ENCODE assay signal across 8 cellular contexts in genomic region chr19:11551603-11552235, GRCh38. TPM values are rescaled to one million over a fixed set of nuclear protein-coding genes. Genes with fewer than 3 reads are reported as not detected.
A peak's percentile ranks its signal among the peaks of the same experiment; 100 is the strongest.
DNase-seq lines count a peak whose midpoint lies in the region; ATAC-seq and TF ChIP-seq lines count a peak whose summit lies in the region.

No MANE protein-coding gene starts in this region.

- H3K27me3 Mint-ChIP-seq in activated T-helper 17 cell treated with anti-CD3 and anti-CD28 coated beads, Interleukin-2, amount 50 U/mL, for 72 hours = no peaks in the 10 kb centered on the region

- TF ChIP-seq CTCF in NB4 (IDR thresholded peaks at IDR 0.05; ENCODE audit: low read depth, low read length) (peak; percentile 29), fibroblast of pulmonary artery (IDR thresholded peaks at IDR 0.05; ENCODE audit: low read length, missing control alignments) (peak; percentile 31), retinal pigment epithelial cell (conservative IDR thresholded peaks at IDR 0.05; ENCODE audit: low read depth, low read length) (peak; percentile 52)

- no peaks in the 10 kb centered on the region for H3K9me3 Mint-ChIP-seq in activated T-helper 17 cell treated with anti-CD3 and anti-CD28 coated beads, Interleukin-2, amount 50 U/mL, for 72 hours

- peak; percentile 41 for DNase-seq in GM03348 (ENCODE audit: low spot score)
- peak; percentile 38 for DNase-seq in NB4 (ENCODE audit: low read depth)
- no peak for DNase-seq in fibroblast of pulmonary artery (ENCODE audit: low read depth)
- DNase-seq in retinal pigment epithelial cell (ENCODE audit: low read depth) = no peak
- DNase-seq in effector CD4-positive, alpha-beta T cell = no peak
- DNase-seq in middle frontal gyrus (ENCODE audit: extremely low spot score, low spot score) = no peak

- ATAC-seq in HG02623 (IDR thresholded peaks at IDR 0.05; ENCODE audit: unreplicated experiment) = no peak
- no peak for ATAC-seq in activated T-helper 17 cell treated with anti-CD3 and anti-CD28 coated beads, Interleukin-2, amount 50 U/mL, for 72 hours (replicated peaks)

- H3K27ac Mint-ChIP-seq in activated T-helper 17 cell treated with anti-CD3 and anti-CD28 coated beads, Interleukin-2, amount 50 U/mL, for 72 hours = no peak overlapping the region

- H3K4me3 ChIP-seq in NB4 (ENCODE audit: low read depth, low read length) = no peak overlapping the region
- H3K4me3 ChIP-seq in fibroblast of pulmonary artery (replicated peaks; ENCODE audit: low read depth, low read length) = no peak overlapping the region
- no peak overlapping the region for H3K4me3 ChIP-seq in retinal pigment epithelial cell (ENCODE audit: low read length)

- H3K4me1 Mint-ChIP-seq in activated T-helper 17 cell treated with anti-CD3 and anti-CD28 coated beads, Interleukin-2, amount 50 U/mL, for 72 hours = peaks cover 16% of the 10 kb centered on the region

- TF ChIP-seq POLR2A in NB4 (IDR thresholded peaks at IDR 0.05; ENCODE audit: extremely low read depth, insufficient read length) = no peak

- H3K36me3 Mint-ChIP-seq in activated T-helper 17 cell treated with anti-CD3 and anti-CD28 coated beads, Interleukin-2, amount 50 U/mL, for 72 hours (ENCODE audit: low read depth) = peaks cover 39% of the 10 kb centered on the region

- no peak overlapping the region for H3K4me3 Mint-ChIP-seq in activated T-helper 17 cell treated with anti-CD3 and anti-CD28 coated beads, Interleukin-2, amount 50 U/mL, for 72 hours

RNA-seq across cellular contexts. Expression of gene ELOF1, which starts 7.3 kb away (rescaled TPM):
- total RNA-seq in activated T-helper 17 cell treated with anti-CD3 and anti-CD28 coated beads, Interleukin-2, amount 50 U/mL, for 72 hours = 10 to 100 TPM; 48.0 to 66.5 TPM

RNA-seq across cellular contexts. Expression of gene CNN1, which starts 13.1 kb away (rescaled TPM):
- not detected for total RNA-seq in activated T-helper 17 cell treated with anti-CD3 and anti-CD28 coated beads, Interleukin-2, amount 50 U/mL, for 72 hours

RNA-seq across cellular contexts. Expression of gene ECSIT, which starts 22.8 kb away (rescaled TPM):
- total RNA-seq in activated T-helper 17 cell treated with anti-CD3 and anti-CD28 coated beads, Interleukin-2, amount 50 U/mL, for 72 hours = 10 to 100 TPM; 44.2 to 53.3 TPM

RNA-seq across cellular contexts. Expression of gene ACP5, which starts 25.7 kb away (rescaled TPM):
- 10 to 100 TPM; 19.9 to 26.3 TPM for total RNA-seq in activated T-helper 17 cell treated with anti-CD3 and anti-CD28 coated beads, Interleukin-2, amount 50 U/mL, for 72 hours

RNA-seq across cellular contexts. Expression of gene ZNF627, which starts 45.6 kb away (rescaled TPM):
- total RNA-seq in activated T-helper 17 cell treated with anti-CD3 and anti-CD28 coated beads, Interleukin-2, amount 50 U/mL, for 72 hours = 1 to 10 TPM; 4.6 to 5.9 TPM

Comparison
In these comparisons a context has a peak if more than half of its experiments do, and no peak if none do; other contexts are left out.
1. DNase-seq: peak in GM03348 (single experiment) and NB4 (single experiment); none in fibroblast of pulmonary artery (single experiment), retinal pigment epithelial cell (single experiment), effector CD4-positive, alpha-beta T cell (single experiment) and middle frontal gyrus (single experiment).
2. Peak in every context shown above with its lines, with median percentiles within 50 percentile points of each other: CTCF ChIP-seq.